Comparison of ENCODE assay signal across 8 cellular contexts in the genomic region with DNA sequence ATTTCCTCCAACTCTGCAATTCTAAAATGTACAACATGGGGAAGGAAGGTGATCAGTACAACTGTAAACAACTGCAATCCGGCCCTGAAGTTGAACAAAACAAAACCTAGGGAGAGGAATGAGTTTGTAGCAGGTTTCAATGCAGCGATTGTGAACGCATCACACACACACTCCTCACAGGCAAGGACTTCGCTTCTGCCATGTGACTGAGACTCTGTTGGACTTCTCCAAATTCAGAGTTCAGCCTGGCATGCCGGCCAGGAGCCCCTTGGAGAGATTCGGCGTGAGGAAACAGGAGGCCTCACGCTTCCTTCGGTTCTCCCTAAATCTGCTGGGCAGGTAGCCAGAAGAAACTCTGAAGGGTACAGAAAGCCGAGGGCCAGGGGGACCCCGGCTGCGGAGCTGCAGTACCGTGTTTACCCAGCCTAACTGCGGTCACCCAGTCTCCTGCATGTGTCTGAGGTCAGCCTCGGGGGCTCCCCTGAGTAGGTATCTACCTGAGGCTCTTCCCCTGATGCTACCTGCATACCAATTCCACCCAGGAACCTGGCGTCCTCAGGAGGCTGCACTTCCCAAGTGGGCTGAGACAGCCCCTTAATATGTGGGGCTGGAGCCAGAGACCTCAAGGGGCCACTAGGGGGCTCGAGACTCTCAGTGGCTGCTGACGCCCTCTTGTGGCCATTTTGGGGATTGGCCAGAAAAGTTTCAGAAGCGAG. TPM values are rescaled to one million over a fixed set of nuclear protein-coding genes. Genes with fewer than 3 reads are reported as not detected.
A peak's percentile ranks its signal among the peaks of the same experiment; 100 is the strongest.
DNase-seq lines count a peak whose midpoint lies in the region; ATAC-seq, FAIRE-seq and TF ChIP-seq lines count a peak whose summit lies in the region.

No MANE protein-coding gene starts in this region.

- 26% methylated on average over 17 of the region's 19 CpGs for WGBS in esophagus muscularis mucosa

- POLR2A ChIA-PET in PC-3 (lab: Charles Lee; ENCODE audit: unreplicated experiment): no interaction called here
- POLR2A ChIA-PET in naive thymus-derived CD8-positive, alpha-beta T cell (lab: Charles Lee): interaction anchor here (0.6 to 4.9 kb wide), 3 partner anchors 9 to 35 kb away, joined by 3 to 22 read pairs (median 6); a partner anchor contains a TSS

- no peaks in the 10 kb centered on the region for H3K36me3 Mint-ChIP-seq in IgD-negative memory B cell
- no peaks in the 10 kb centered on the region for H3K36me3 Mint-ChIP-seq in naive thymus-derived CD8-positive, alpha-beta T cell

- H3K27me3 Mint-ChIP-seq in IgD-negative memory B cell: no peaks in the 10 kb centered on the region
- no peaks in the 10 kb centered on the region for H3K27me3 Mint-ChIP-seq in naive thymus-derived CD8-positive, alpha-beta T cell

- H3K9me3 Mint-ChIP-seq in IgD-negative memory B cell: no peaks in the 10 kb centered on the region
- no peaks in the 10 kb centered on the region for H3K9me3 Mint-ChIP-seq in naive thymus-derived CD8-positive, alpha-beta T cell

- H3K79me2 ChIP-seq in PC-3 (ENCODE audit: low read length): peaks cover under 1% of the 10 kb centered on the region

- peak overlapping the region; percentile 61 for H2AFZ ChIP-seq in PC-3 (ENCODE audit: low read length)

- peak overlapping the region; percentile 69 to 90 (median 84) for H3K4me3 Mint-ChIP-seq in IgD-negative memory B cell
- H3K4me3 Mint-ChIP-seq in naive thymus-derived CD8-positive, alpha-beta T cell: peak overlapping the region; percentile 52 to 78 (median 68)

- H3K4me3 ChIP-seq in PC-3 (ENCODE audit: low read length) (no peak overlapping the region), esophagus muscularis mucosa (peak overlapping the region; percentile 24 to 44 (median 27))

- TF ChIP-seq EP300 in esophagus muscularis mucosa (IDR thresholded peaks at IDR 0.05): no peak

- peaks cover 23 to 24% (median 24%) of the 10 kb centered on the region in 3 donors for H3K4me1 Mint-ChIP-seq in IgD-negative memory B cell
- H3K4me1 Mint-ChIP-seq in naive thymus-derived CD8-positive, alpha-beta T cell: peaks cover 17 to 44% (median 39%) of the 10 kb centered on the region in 4 donors

- H4K20me1 ChIP-seq in PC-3 (ENCODE audit: low read length): no peaks in the 10 kb centered on the region

- H3F3A ChIP-seq in PC-3 (ENCODE audit: low read length, unreplicated experiment): peaks cover 4% of the 10 kb centered on the region

- H3K9me3 ChIP-seq in PC-3 (ENCODE audit: low read length) (no peaks in the 10 kb centered on the region), esophagus muscularis mucosa (no peaks in the 10 kb centered on the region)

- TF ChIP-seq POLR2A in esophagus muscularis mucosa (IDR thresholded peaks at IDR 0.05; ENCODE audit: low read depth): no peak

- intact Hi-C loops in PC-3 (cut with micrococcal nuclease) (loop anchor here (1.0 to 5.0 kb wide), 5 partner anchors 18 to 357 kb away; a partner anchor contains a TSS), esophagus muscularis mucosa (cut with DNase I) (no loop called here)

- no TSS peak for BruUV-seq in PC-3 (replicated peaks; lab: Mats Ljungman, UMichigan)

- ATAC-seq in PC-3: peak; percentile 13
- peak; percentile 58 to 60 for ATAC-seq in naive thymus-derived CD8-positive, alpha-beta T cell

- H3K27me3 ChIP-seq in PC-3 (ENCODE audit: low read length): no peaks in the 10 kb centered on the region
- H3K27me3 ChIP-seq in esophagus muscularis mucosa: no peaks in the 10 kb centered on the region

- peaks cover 42% of the 10 kb centered on the region for H3K4me1 ChIP-seq in PC-3 (ENCODE audit: insufficient read depth, low read length)
- H3K4me1 ChIP-seq in esophagus muscularis mucosa: peaks cover 28 to 57% (median 51%) of the 10 kb centered on the region in 4 donors

- CTCF ChIA-PET in PC-3 (lab: Charles Lee): no interaction called here

- peak; percentile 85 for FAIRE-seq in GM18507 (lab: Jason Lieb, UNC)

- peak; percentile 81 for DNase-seq in GM18507 (ENCODE audit: extremely low spot score, insufficient read length, low read depth)
- peak; percentile 99 for DNase-seq in PC-3
- DNase-seq in activated T-cell treated with anti-CD3 and anti-CD28 coated beads for 4 hours: peak; percentile 89
- DNase-seq in esophagus muscularis mucosa (ENCODE audit: extremely low spot score): peak; percentile 96
- DNase-seq in naive thymus-derived CD8-positive, alpha-beta T cell: peak; percentile 77 to 94 (median 88)
- DNase-seq in stimulated activated CD8-positive, alpha-beta memory T cell treated with anti-CD3 and anti-CD28 coated beads, Interleukin-7, amount 100 ng/mL, for 48 hours (ENCODE audit: extremely low read depth in 1 of 2, low read depth in 1 of 2): peak; percentile 68 to 72

- H3K27ac Mint-ChIP-seq in IgD-negative memory B cell: peak overlapping the region; percentile 33 to 80 (median 67)
- peak overlapping the region; percentile 47 to 95 (median 80) for H3K27ac Mint-ChIP-seq in naive thymus-derived CD8-positive, alpha-beta T cell

- no peak overlapping the region for H3K9ac ChIP-seq in PC-3 (ENCODE audit: low read length)

- H3K27ac ChIP-seq in 22Rv1 (no peak overlapping the region; the same call in 1 of the 2 replicates), PC-3 (ENCODE audit: low read length) (no peak overlapping the region), esophagus muscularis mucosa (replicated peaks in 1 of 4) (peak overlapping the region; percentile 56 to 65 (median 62))

- no peaks in the 10 kb centered on the region; the same call in 1 of the 2 replicates for H3K36me3 ChIP-seq in PC-3 (ENCODE audit: low read depth, low read length)
- H3K36me3 ChIP-seq in esophagus muscularis mucosa: no peaks in the 10 kb centered on the region

- H3K4me2 ChIP-seq in PC-3 (ENCODE audit: low read length): peak overlapping the region; percentile 27; the same call in 1 of the 2 replicates

- TF ChIP-seq CTCF in 22Rv1 (IDR thresholded peaks at IDR 0.05) (peak; percentile 100), PC-3 (conservative IDR thresholded peaks at IDR 0.05; ENCODE audit: low read depth, low read length) (peak; percentile 100), esophagus muscularis mucosa (IDR thresholded peaks at IDR 0.05) (peak; percentile 96 to 98 (median 96))

- H3K9me2 ChIP-seq in PC-3 (replicated peaks; ENCODE audit: low read length): no peaks in the 10 kb centered on the region

RNA-seq across cellular contexts. Expression of a gene that starts 2.9 kb away (rescaled TPM):
- polyA plus RNA-seq in IgD-negative memory B cell: 0.11 TPM
- total RNA-seq in PC-3 (2014; rRNA removed): 0.18 and 0.75 TPM in 2 replicates
- total RNA-seq in esophagus muscularis mucosa: under 1 TPM; 0.13 to 0.42 (median 0.34) TPM
- under 1 TPM in 1 of 2 experiments, not detected in 1; 0.49 TPM for total RNA-seq in naive thymus-derived CD8-positive, alpha-beta T cell
- under 1 TPM in 1 of 3 donors, not detected in 2; 0.10 TPM for polyA plus RNA-seq in naive thymus-derived CD8-positive, alpha-beta T cell

RNA-seq across cellular contexts. Expression of a gene that starts 4.5 kb away (rescaled TPM):
- 110 TPM for polyA plus RNA-seq in IgD-negative memory B cell
- total RNA-seq in PC-3 (2014; rRNA removed): 176 TPM in 2 replicates
- 100 to 1,000 TPM in 3 of 4 donors, 10 to 100 TPM in 1; 91.8 to 130 (median 117) TPM for total RNA-seq in esophagus muscularis mucosa
- total RNA-seq in naive thymus-derived CD8-positive, alpha-beta T cell: 100 to 1,000 TPM; 142 to 143 TPM
- 100 to 1,000 TPM; 110 to 129 (median 118) TPM for polyA plus RNA-seq in naive thymus-derived CD8-positive, alpha-beta T cell

RNA-seq across cellular contexts. Expression of a gene that starts 27.5 kb away (rescaled TPM):
- polyA plus RNA-seq in IgD-negative memory B cell: 2.3 TPM
- total RNA-seq in PC-3 (2014; rRNA removed) (6.3 and 7.8 TPM in 2 replicates), esophagus muscularis mucosa (10 to 100 TPM; 21.6 to 31.7 (median 27.0) TPM)
- 10 to 100 TPM; 18.3 to 20.2 TPM for total RNA-seq in naive thymus-derived CD8-positive, alpha-beta T cell
- 10 to 100 TPM in 1 of 3 donors, 1 to 10 TPM in 2; 2.7 to 12.6 (median 4.9) TPM for polyA plus RNA-seq in naive thymus-derived CD8-positive, alpha-beta T cell

RNA-seq across cellular contexts. Expression of a gene that starts 29.1 kb away (rescaled TPM):
- 36.2 TPM for polyA plus RNA-seq in IgD-negative memory B cell
- total RNA-seq in PC-3 (2014; rRNA removed): 19.4 and 20.3 TPM in 2 replicates
- total RNA-seq in esophagus muscularis mucosa: 10 to 100 TPM; 17.4 to 40.7 (median 23.1) TPM
- 10 to 100 TPM; 35.7 to 37.8 TPM for total RNA-seq in naive thymus-derived CD8-positive, alpha-beta T cell
- 10 to 100 TPM; 53.2 to 55.1 (median 54.9) TPM for polyA plus RNA-seq in naive thymus-derived CD8-positive, alpha-beta T cell

RNA-seq across cellular contexts. Expression of a gene that starts 53.0 kb away (rescaled TPM):
- polyA plus RNA-seq in IgD-negative memory B cell: 19.8 TPM
- total RNA-seq in PC-3 (2014; rRNA removed) (35.4 and 42.4 TPM in 2 replicates), esophagus muscularis mucosa (10 to 100 TPM; 24.9 to 30.2 (median 27.7) TPM)
- total RNA-seq in naive thymus-derived CD8-positive, alpha-beta T cell: 10 to 100 TPM; 82.6 to 95.2 TPM
- 10 to 100 TPM in 2 of 3 donors, 1 to 10 TPM in 1; 9.9 to 17.5 (median 10.1) TPM for polyA plus RNA-seq in naive thymus-derived CD8-positive, alpha-beta T cell

Comparison
In these comparisons a context has a peak if more than half of its experiments do, and no peak if none do; other contexts are left out.
1. H3K27ac ChIP-seq: peak in esophagus muscularis mucosa (4 of 4); none in 22Rv1 (single experiment) and PC-3 (single experiment).
2. Peak in every context shown above with its lines, with median percentiles within 50 percentile points of each other: CTCF ChIP-seq and DNase-seq.